In genomic region chr20:34022843-34023234, GRCh38 we compare ENCODE assay signal across 13 cellular contexts. TPM values are rescaled to one million over a fixed set of nuclear protein-coding genes. Genes with fewer than 3 reads are reported as not detected.
A peak's percentile ranks its signal among the peaks of the same experiment; 100 is the strongest.
DNase-seq lines count a peak whose midpoint lies in the region; ATAC-seq and TF ChIP-seq lines count a peak whose summit lies in the region.
"Had no signal": no experiment of that assay in that cellular context is flagged by ENCODE, and none has a peak within 500 bp of the region (broad histone marks: within the 10 kb centered on the region; RNA-seq: fewer than 3 reads in every experiment).

No MANE protein-coding gene starts in this region.

- H3K27me3 ChIP-seq in CD4-positive, alpha-beta memory T cell (ENCODE audit: insufficient read depth, low read length): no peaks in the 10 kb centered on the region
- H3K27me3 ChIP-seq in MM.1S (replicated peaks; ENCODE audit: insufficient read depth, low read length): no peaks in the 10 kb centered on the region
- no peaks in the 10 kb centered on the region for H3K27me3 ChIP-seq in neural progenitor cell
- no peaks in the 10 kb centered on the region for H3K27me3 ChIP-seq in left lung

- no peak overlapping the region for H3K4me3 ChIP-seq in CD4-positive, alpha-beta memory T cell (ENCODE audit: low read length in 2 of 2)
- no peak overlapping the region for H3K4me3 ChIP-seq in MM.1S (ENCODE audit: low read length)
- no peak overlapping the region for H3K4me3 ChIP-seq in neural progenitor cell
- no peak overlapping the region for H3K4me3 ChIP-seq in left lung

- peaks cover 58 to 91% (median 78%) of the 10 kb centered on the region in 4 donors for H3K4me1 Mint-ChIP-seq in CD4-positive, alpha-beta memory T cell
- peaks cover 89% of the 10 kb centered on the region for H3K4me1 Mint-ChIP-seq in central memory CD8-positive, alpha-beta T cell
- peaks cover 17% of the 10 kb centered on the region for H3K4me1 Mint-ChIP-seq in neural progenitor cell

- peaks cover 77% of the 10 kb centered on the region for H3K4me1 ChIP-seq in CD4-positive, alpha-beta memory T cell (ENCODE audit: insufficient read depth, low read length)
- H3K4me1 ChIP-seq in MM.1S (ENCODE audit: low read length): peaks cover 64% of the 10 kb centered on the region
- peaks cover 21% of the 10 kb centered on the region for H3K4me1 ChIP-seq in neural progenitor cell
- H3K4me1 ChIP-seq in left lung: peaks cover 14 to 77% of the 10 kb centered on the region in 2 donors

- no peak for ATAC-seq in central memory CD8-positive, alpha-beta T cell (replicated peaks; ENCODE audit: extremely low read depth, poor library complexity, severe bottlenecking)
- ATAC-seq in left lung: no peak
- ATAC-seq: left colon had no signal

- H3K9ac ChIP-seq in MM.1S (ENCODE audit: low read length): peak overlapping the region; percentile 15; the same call in 1 of the 2 replicates
- H3K9ac ChIP-seq in neural progenitor cell: no peak overlapping the region

- DNase-seq in CD4-positive, alpha-beta memory T cell: no peak
- no peak for DNase-seq in MM.1S
- no peak for DNase-seq in central memory CD8-positive, alpha-beta T cell (ENCODE audit: low spot score in 2 of 2)
- DNase-seq in neural progenitor cell (ENCODE audit: low spot score): no peak
- no peak for DNase-seq in left lung
- no peak for DNase-seq in GOT3 (lab: John Stamatoyannopoulos, UW)
- DNase-seq in SKM-1 treated with dmso at 0.1 percent for 144 hours (lab: John Stamatoyannopoulos, UW; ENCODE audit: unreplicated experiment): no peak
- DNase-seq in activated CD8-positive, alpha-beta memory T cell treated with anti-CD3 and anti-CD28 coated beads, Interleukin-2, amount 50 U/mL, for 48 hours: no peak
- DNase-seq: activated effector memory CD4-positive, alpha-beta T cell treated with anti-CD3 and anti-CD28 coated beads, Interleukin-2, amount 50 U/mL, for 16 hours; hippocampal formation; KG1; left colon; SHP77 treated with DMSO at 0.1 percent for 48 hours had no signal

- POLR2A ChIA-PET in CD4-positive, alpha-beta memory T cell (lab: Charles Lee; ENCODE audit: partially characterized antibody): interaction anchor here (1.4 kb wide), 1 partner anchor 29 kb away, joined by 7 read pairs; the partner anchor contains the start of gene RALY

- H2AFZ ChIP-seq in MM.1S (ENCODE audit: low read length) (no peak overlapping the region), neural progenitor cell (replicated peaks) (no peak overlapping the region)

- no peaks in the 10 kb centered on the region for H3K27me3 Mint-ChIP-seq in CD4-positive, alpha-beta memory T cell
- H3K27me3 Mint-ChIP-seq in central memory CD8-positive, alpha-beta T cell: no peaks in the 10 kb centered on the region
- H3K27me3 Mint-ChIP-seq in neural progenitor cell (ENCODE audit: insufficient read depth, low read depth): no peaks in the 10 kb centered on the region

- TF ChIP-seq CTCF in MM.1S (IDR thresholded peaks at IDR 0.05; ENCODE audit: low read length) (no peak), neural progenitor cell (IDR thresholded peaks at IDR 0.05) (no peak), left lung (IDR thresholded peaks at IDR 0.05) (no peak)

- no peaks in the 10 kb centered on the region for H3K9me3 Mint-ChIP-seq in CD4-positive, alpha-beta memory T cell
- no peaks in the 10 kb centered on the region for H3K9me3 Mint-ChIP-seq in central memory CD8-positive, alpha-beta T cell
- peaks cover 6% of the 10 kb centered on the region for H3K9me3 Mint-ChIP-seq in neural progenitor cell

- H3K79me2 ChIP-seq in MM.1S (ENCODE audit: low read length) (peaks cover 99% of the 10 kb centered on the region), neural progenitor cell (ENCODE audit: low read depth) (peaks cover 96% of the 10 kb centered on the region)

- H3K9me3 ChIP-seq in CD4-positive, alpha-beta memory T cell (ENCODE audit: control insufficient read depth in 1 of 2, low read length in 2 of 2): no peaks in the 10 kb centered on the region
- H3K9me3 ChIP-seq in MM.1S (replicated peaks; ENCODE audit: insufficient read depth, low read length) (no peaks in the 10 kb centered on the region), neural progenitor cell (ENCODE audit: low read depth) (no peaks in the 10 kb centered on the region), left lung (no peaks in the 10 kb centered on the region)

- H3K4me2 ChIP-seq in MM.1S (ENCODE audit: low read depth, low read length): peak overlapping the region; percentile 15
- no peak overlapping the region for H3K4me2 ChIP-seq in neural progenitor cell

- H4K20me1 ChIP-seq in MM.1S (ENCODE audit: insufficient read depth, low read length) (peaks cover 48% of the 10 kb centered on the region), neural progenitor cell (ENCODE audit: low read depth) (peaks cover 60% of the 10 kb centered on the region)

- CTCF ChIA-PET in CD4-positive, alpha-beta memory T cell (lab: Charles Lee; ENCODE audit: partially characterized antibody): interaction anchor here (1.1 to 3.8 kb wide), 8 partner anchors 11 to 230 kb away, joined by 3 to 16 read pairs (median 4); no protein-coding TSS in a partner anchor

- no peaks in the 10 kb centered on the region for H3K9me2 ChIP-seq in MM.1S (replicated peaks; ENCODE audit: insufficient read depth, low read length)

- H3K36me3 ChIP-seq in CD4-positive, alpha-beta memory T cell (ENCODE audit: insufficient read depth, low read length): no peaks in the 10 kb centered on the region
- H3K36me3 ChIP-seq in MM.1S (replicated peaks; ENCODE audit: insufficient read depth, low read length) (no peaks in the 10 kb centered on the region), neural progenitor cell (no peaks in the 10 kb centered on the region), left lung (no peaks in the 10 kb centered on the region)

- H3F3A ChIP-seq in MM.1S (ENCODE audit: insufficient read depth, low read length) (peaks cover 39% of the 10 kb centered on the region), neural progenitor cell (ENCODE audit: low read depth) (no peaks in the 10 kb centered on the region)

- H3K27ac Mint-ChIP-seq in CD4-positive, alpha-beta memory T cell: peak overlapping the region; percentile 51 to 86 (median 64)
- peak overlapping the region; percentile 42 for H3K27ac Mint-ChIP-seq in central memory CD8-positive, alpha-beta T cell (ENCODE audit: low read depth)
- H3K27ac Mint-ChIP-seq in neural progenitor cell: peak overlapping the region; percentile 44

- no peak overlapping the region for H3K27ac ChIP-seq in CD4-positive, alpha-beta memory T cell (ENCODE audit: low read depth, low read length)
- H3K27ac ChIP-seq in MM.1S (ENCODE audit: low read length) (peak overlapping the region; percentile 80), neural progenitor cell (no peak overlapping the region), left lung (peak overlapping the region in 1 of 2 donors; percentile 52)

- peak overlapping the region in 1 of 8 donors; percentile 58 for H3K4me3 Mint-ChIP-seq in CD4-positive, alpha-beta memory T cell
- no peak overlapping the region for H3K4me3 Mint-ChIP-seq in central memory CD8-positive, alpha-beta T cell
- no peak overlapping the region for H3K4me3 Mint-ChIP-seq in neural progenitor cell

- peaks cover 0 to 5% of the 10 kb centered on the region in 2 donors for H3K36me3 Mint-ChIP-seq in CD4-positive, alpha-beta memory T cell
- peaks cover 7% of the 10 kb centered on the region for H3K36me3 Mint-ChIP-seq in central memory CD8-positive, alpha-beta T cell (ENCODE audit: insufficient read depth)
- peaks cover 13% of the 10 kb centered on the region for H3K36me3 Mint-ChIP-seq in neural progenitor cell

- intact Hi-C loops in CD4-positive, alpha-beta memory T cell (cut with micrococcal nuclease): no loop called here
- intact Hi-C loops in left lung (cut with DNase I): no loop called here

RNA-seq across cellular contexts. Expression of gene RALY, which starts 29.1 kb away (rescaled TPM):
- 100 to 1,000 TPM; 112 to 116 TPM for total RNA-seq in CD4-positive, alpha-beta memory T cell
- 100 to 1,000 TPM; 191 to 218 TPM for polyA plus RNA-seq in CD4-positive, alpha-beta memory T cell
- total RNA-seq in neural progenitor cell (ENCODE audit: low replicate concordance) (102 and 178 TPM in 2 replicates), left lung (100 to 1,000 TPM; 127 to 151 TPM)
